10 cellular contexts compared by ENCODE assay signal in the genomic region with DNA sequence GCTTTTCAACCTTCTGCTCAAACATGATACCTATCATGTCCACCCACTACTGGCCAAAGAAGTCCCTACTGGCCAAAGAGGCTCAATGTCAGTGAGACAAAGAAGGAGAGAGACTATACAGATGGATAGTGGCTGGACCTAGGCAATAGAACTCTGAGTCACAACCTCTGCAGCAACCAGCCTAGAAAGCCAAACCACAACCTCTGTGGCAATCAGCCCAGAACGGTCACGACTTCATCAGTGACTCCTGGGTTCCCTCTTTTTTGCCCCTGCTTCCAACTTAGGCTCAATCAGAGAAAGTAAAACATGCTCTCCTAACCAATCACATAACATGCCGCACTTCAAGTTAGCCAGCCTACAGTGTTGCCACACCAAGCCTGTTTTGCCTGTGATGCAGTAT.
A peak's percentile ranks its signal among the peaks of the same experiment; 100 is the strongest.
DNase-seq lines count a peak whose midpoint lies in the region; TF ChIP-seq lines count a peak whose summit lies in the region.
"Had no signal": no experiment of that assay in that cellular context is flagged by ENCODE, and none has a peak within 500 bp of the region (broad histone marks: within the 10 kb centered on the region; RNA-seq: fewer than 3 reads in every experiment).

No MANE protein-coding gene starts in this region.

- H3K9ac ChIP-seq in mammary epithelial cell (ENCODE audit: insufficient read depth, low read length): no peak overlapping the region

- TF ChIP-seq CTCF in NB4 (IDR thresholded peaks at IDR 0.05; ENCODE audit: low read depth, low read length) (no peak), mammary epithelial cell (conservative IDR thresholded peaks at IDR 0.05 in 1 of 2, IDR thresholded peaks at IDR 0.05 in 1 of 2; ENCODE audit: extremely low read depth in 1 of 2, insufficient read depth in 1 of 2, low read depth in 1 of 2, low read length in 2 of 2) (no peak)

- WGBS in mammary epithelial cell (ENCODE audit: low coverage, missing lambda C conversion rate): 4% methylated on average over 3 of the region's 3 CpGs

- TF ChIP-seq POLR2A in NB4 (IDR thresholded peaks at IDR 0.05; ENCODE audit: extremely low read depth, insufficient read length): no peak

- intact Hi-C loops in mammary epithelial cell (cut with micrococcal nuclease): no loop called here

- peaks cover 16% of the 10 kb centered on the region for H3K4me1 ChIP-seq in mammary epithelial cell (ENCODE audit: insufficient read depth, low read length)

- CTCF ChIA-PET in mammary epithelial cell (lab: Charles Lee; ENCODE audit: low non-redundant PET): no interaction called here

- no TSS peak for BruUV-seq in mammary epithelial cell (replicated peaks; lab: Mats Ljungman, UMichigan)

- H3K4me3 ChIP-seq in NB4 (ENCODE audit: low read depth, low read length) (no peak overlapping the region), mammary epithelial cell (replicated peaks in 1 of 3; ENCODE audit: insufficient read depth in 1 of 3, low read depth in 2 of 3, low read length in 3 of 3) (no peak overlapping the region)

- H2AFZ ChIP-seq in mammary epithelial cell (ENCODE audit: low read depth, low read length): no peak overlapping the region

- H3K27ac ChIP-seq in mammary epithelial cell (ENCODE audit: insufficient read depth, low read depth, low read length): no peak overlapping the region

- dilution Hi-C loops in mammary epithelial cell (cut with HindIII; ENCODE audit: low sequenced_read_pairs): no loop called here

- H3K27me3 ChIP-seq in mammary epithelial cell (ENCODE audit: insufficient read depth, low read length): no peaks in the 10 kb centered on the region

- H3K79me2 ChIP-seq in mammary epithelial cell (ENCODE audit: insufficient read depth, low read length): no peaks in the 10 kb centered on the region

- DNase-seq in GM03348 (ENCODE audit: low spot score) (peak; percentile 8), NB4 (ENCODE audit: low read depth) (peak; percentile 75), mammary epithelial cell (peak; percentile 87), non-pigmented ciliary epithelial cell (ENCODE audit: low read depth) (peak; percentile 15), NCI-H2029 (lab: John Stamatoyannopoulos, UW) (no peak), DMS114 treated with DMSO at 0.1 percent for 48 hours (lab: John Stamatoyannopoulos, UW; ENCODE audit: unreplicated experiment) (no peak), NCI-H128 (lab: John Stamatoyannopoulos, UW; ENCODE audit: unreplicated experiment) (no peak)
- DNase-seq in activated effector memory CD4-positive, alpha-beta T cell treated with anti-CD3 and anti-CD28 coated beads, Interleukin-2, amount 50 U/mL, for 16 hours: no peak
- DNase-seq: H7; stimulated activated CD4-positive, alpha-beta T cell treated with anti-CD3 and anti-CD28 coated beads, Interleukin-12 subunit alpha, Interleukin-12 subunit beta, amount 100 ng/mL, for 4 hours had no signal

- H3K36me3 ChIP-seq in mammary epithelial cell (ENCODE audit: insufficient read depth, low read length): no peaks in the 10 kb centered on the region

- H3K9me3 ChIP-seq in mammary epithelial cell (replicated peaks; ENCODE audit: insufficient read depth, low read length): no peaks in the 10 kb centered on the region

- no peaks in the 10 kb centered on the region for H4K20me1 ChIP-seq in mammary epithelial cell (ENCODE audit: insufficient read depth, low read length)

- no peak overlapping the region for H3K4me2 ChIP-seq in mammary epithelial cell (ENCODE audit: insufficient read depth, low read depth, low read length)

- in situ Hi-C loops in mammary epithelial cell (cut with MboI; ENCODE audit: low sequenced_read_pairs in 2 of 2): no loop called here

Comparison
In these comparisons a context has a peak if more than half of its experiments do, and no peak if none do; other contexts are left out.
1. DNase-seq: peak in GM03348 (single experiment), NB4 (single experiment), mammary epithelial cell (single experiment) and non-pigmented ciliary epithelial cell (single experiment); none in NCI-H2029 (single experiment), DMS114 treated with DMSO at 0.1 percent for 48 hours (single experiment), NCI-H128 (single experiment) and activated effector memory CD4-positive, alpha-beta T cell treated with anti-CD3 and anti-CD28 coated beads, Interleukin-2, amount 50 U/mL, for 16 hours (single experiment).